Comparison of ENCODE assay signal across 1 cellular context in the genomic region with DNA sequence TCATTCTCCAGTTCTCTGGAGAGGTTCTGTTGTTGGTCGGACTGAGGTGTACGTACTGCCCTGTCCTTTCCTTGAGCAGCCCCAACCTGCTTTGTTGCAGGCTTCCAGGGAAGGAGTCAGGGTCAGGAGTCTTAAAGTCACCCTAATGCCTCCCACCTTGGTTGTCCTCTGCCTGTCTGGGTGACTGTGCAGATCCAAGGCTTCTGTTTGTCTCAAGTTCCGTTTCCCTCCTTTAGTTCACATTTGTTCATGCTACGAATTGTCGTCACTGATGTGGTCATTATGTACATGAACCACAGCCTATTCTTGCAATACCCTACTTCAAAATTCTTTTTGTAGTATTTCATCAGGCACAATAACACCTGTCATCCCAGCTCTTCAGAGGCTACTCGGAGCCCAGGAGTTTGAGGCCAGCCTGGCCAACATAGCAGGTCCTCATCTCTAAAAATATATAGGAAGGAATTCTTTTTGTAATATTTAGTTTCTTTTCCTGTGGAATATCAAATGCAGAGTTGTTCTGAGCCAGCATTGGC.
TF ChIP-seq lines count a peak whose summit lies in the region.

No MANE protein-coding gene starts in this region.

TF ChIP-seq in WTC11, 78 proteins besides CTCF, POLR2A, EP300 and RAD21 (continued from another document):
- TF ChIP-seq, protein P1, sequence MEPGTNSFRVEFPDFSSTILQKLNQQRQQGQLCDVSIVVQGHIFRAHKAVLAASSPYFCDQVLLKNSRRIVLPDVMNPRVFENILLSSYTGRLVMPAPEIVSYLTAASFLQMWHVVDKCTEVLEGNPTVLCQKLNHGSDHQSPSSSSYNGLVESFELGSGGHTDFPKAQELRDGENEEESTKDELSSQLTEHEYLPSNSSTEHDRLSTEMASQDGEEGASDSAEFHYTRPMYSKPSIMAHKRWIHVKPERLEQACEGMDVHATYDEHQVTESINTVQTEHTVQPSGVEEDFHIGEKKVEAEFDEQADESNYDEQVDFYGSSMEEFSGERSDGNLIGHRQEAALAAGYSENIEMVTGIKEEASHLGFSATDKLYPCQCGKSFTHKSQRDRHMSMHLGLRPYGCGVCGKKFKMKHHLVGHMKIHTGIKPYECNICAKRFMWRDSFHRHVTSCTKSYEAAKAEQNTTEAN (CRISPR knock-in tag; IDR thresholded peaks at IDR 0.05): no peak
- TF ChIP-seq OVOL2 (CRISPR knock-in tag; IDR thresholded peaks at IDR 0.05; ENCODE audit: borderline replicate concordance) (no peak), ZNF317 (CRISPR knock-in tag; IDR thresholded peaks at IDR 0.05; ENCODE audit: borderline replicate concordance, low read depth) (no peak), JAZF1 (CRISPR knock-in tag; IDR thresholded peaks at IDR 0.05) (no peak), ZBTB21 (CRISPR knock-in tag; IDR thresholded peaks at IDR 0.05; ENCODE audit: borderline replicate concordance) (no peak), ELF4 (CRISPR knock-in tag; IDR thresholded peaks at IDR 0.05; ENCODE audit: low read depth) (no peak)
- TF ChIP-seq, protein P2, sequence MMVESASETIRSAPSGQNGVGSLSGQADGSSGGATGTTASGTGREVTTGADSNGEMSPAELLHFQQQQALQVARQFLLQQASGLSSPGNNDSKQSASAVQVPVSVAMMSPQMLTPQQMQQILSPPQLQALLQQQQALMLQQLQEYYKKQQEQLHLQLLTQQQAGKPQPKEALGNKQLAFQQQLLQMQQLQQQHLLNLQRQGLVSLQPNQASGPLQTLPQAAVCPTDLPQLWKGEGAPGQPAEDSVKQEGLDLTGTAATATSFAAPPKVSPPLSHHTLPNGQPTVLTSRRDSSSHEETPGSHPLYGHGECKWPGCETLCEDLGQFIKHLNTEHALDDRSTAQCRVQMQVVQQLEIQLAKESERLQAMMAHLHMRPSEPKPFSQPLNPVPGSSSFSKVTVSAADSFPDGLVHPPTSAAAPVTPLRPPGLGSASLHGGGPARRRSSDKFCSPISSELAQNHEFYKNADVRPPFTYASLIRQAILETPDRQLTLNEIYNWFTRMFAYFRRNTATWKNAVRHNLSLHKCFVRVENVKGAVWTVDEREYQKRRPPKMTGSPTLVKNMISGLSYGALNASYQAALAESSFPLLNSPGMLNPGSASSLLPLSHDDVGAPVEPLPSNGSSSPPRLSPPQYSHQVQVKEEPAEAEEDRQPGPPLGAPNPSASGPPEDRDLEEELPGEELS (CRISPR knock-in tag; IDR thresholded peaks at IDR 0.05): no peak
- TF ChIP-seq, protein P3, sequence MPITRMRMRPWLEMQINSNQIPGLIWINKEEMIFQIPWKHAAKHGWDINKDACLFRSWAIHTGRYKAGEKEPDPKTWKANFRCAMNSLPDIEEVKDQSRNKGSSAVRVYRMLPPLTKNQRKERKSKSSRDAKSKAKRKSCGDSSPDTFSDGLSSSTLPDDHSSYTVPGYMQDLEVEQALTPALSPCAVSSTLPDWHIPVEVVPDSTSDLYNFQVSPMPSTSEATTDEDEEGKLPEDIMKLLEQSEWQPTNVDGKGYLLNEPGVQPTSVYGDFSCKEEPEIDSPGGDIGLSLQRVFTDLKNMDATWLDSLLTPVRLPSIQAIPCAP (CRISPR knock-in tag; IDR thresholded peaks at IDR 0.05): no peak
- TF ChIP-seq, protein P4, sequence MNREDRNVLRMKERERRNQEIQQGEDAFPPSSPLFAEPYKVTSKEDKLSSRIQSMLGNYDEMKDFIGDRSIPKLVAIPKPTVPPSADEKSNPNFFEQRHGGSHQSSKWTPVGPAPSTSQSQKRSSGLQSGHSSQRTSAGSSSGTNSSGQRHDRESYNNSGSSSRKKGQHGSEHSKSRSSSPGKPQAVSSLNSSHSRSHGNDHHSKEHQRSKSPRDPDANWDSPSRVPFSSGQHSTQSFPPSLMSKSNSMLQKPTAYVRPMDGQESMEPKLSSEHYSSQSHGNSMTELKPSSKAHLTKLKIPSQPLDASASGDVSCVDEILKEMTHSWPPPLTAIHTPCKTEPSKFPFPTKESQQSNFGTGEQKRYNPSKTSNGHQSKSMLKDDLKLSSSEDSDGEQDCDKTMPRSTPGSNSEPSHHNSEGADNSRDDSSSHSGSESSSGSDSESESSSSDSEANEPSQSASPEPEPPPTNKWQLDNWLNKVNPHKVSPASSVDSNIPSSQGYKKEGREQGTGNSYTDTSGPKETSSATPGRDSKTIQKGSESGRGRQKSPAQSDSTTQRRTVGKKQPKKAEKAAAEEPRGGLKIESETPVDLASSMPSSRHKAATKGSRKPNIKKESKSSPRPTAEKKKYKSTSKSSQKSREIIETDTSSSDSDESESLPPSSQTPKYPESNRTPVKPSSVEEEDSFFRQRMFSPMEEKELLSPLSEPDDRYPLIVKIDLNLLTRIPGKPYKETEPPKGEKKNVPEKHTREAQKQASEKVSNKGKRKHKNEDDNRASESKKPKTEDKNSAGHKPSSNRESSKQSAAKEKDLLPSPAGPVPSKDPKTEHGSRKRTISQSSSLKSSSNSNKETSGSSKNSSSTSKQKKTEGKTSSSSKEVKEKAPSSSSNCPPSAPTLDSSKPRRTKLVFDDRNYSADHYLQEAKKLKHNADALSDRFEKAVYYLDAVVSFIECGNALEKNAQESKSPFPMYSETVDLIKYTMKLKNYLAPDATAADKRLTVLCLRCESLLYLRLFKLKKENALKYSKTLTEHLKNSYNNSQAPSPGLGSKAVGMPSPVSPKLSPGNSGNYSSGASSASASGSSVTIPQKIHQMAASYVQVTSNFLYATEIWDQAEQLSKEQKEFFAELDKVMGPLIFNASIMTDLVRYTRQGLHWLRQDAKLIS (CRISPR knock-in tag; IDR thresholded peaks at IDR 0.05; ENCODE audit: borderline replicate concordance): no peak
- TF ChIP-seq, protein P5, sequence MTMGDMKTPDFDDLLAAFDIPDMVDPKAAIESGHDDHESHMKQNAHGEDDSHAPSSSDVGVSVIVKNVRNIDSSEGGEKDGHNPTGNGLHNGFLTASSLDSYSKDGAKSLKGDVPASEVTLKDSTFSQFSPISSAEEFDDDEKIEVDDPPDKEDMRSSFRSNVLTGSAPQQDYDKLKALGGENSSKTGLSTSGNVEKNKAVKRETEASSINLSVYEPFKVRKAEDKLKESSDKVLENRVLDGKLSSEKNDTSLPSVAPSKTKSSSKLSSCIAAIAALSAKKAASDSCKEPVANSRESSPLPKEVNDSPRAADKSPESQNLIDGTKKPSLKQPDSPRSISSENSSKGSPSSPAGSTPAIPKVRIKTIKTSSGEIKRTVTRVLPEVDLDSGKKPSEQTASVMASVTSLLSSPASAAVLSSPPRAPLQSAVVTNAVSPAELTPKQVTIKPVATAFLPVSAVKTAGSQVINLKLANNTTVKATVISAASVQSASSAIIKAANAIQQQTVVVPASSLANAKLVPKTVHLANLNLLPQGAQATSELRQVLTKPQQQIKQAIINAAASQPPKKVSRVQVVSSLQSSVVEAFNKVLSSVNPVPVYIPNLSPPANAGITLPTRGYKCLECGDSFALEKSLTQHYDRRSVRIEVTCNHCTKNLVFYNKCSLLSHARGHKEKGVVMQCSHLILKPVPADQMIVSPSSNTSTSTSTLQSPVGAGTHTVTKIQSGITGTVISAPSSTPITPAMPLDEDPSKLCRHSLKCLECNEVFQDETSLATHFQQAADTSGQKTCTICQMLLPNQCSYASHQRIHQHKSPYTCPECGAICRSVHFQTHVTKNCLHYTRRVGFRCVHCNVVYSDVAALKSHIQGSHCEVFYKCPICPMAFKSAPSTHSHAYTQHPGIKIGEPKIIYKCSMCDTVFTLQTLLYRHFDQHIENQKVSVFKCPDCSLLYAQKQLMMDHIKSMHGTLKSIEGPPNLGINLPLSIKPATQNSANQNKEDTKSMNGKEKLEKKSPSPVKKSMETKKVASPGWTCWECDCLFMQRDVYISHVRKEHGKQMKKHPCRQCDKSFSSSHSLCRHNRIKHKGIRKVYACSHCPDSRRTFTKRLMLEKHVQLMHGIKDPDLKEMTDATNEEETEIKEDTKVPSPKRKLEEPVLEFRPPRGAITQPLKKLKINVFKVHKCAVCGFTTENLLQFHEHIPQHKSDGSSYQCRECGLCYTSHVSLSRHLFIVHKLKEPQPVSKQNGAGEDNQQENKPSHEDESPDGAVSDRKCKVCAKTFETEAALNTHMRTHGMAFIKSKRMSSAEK (CRISPR knock-in tag; IDR thresholded peaks at IDR 0.05; ENCODE audit: borderline replicate concordance): no peak
